In genomic region chr16:2770781-2771111, GRCh38 we compare ENCODE assay signal across 20 cellular contexts. TPM values are rescaled to one million over a fixed set of nuclear protein-coding genes. Genes with fewer than 3 reads are reported as not detected.
DNase-seq lines count a peak whose midpoint lies in the region; ATAC-seq and TF ChIP-seq lines count a peak whose summit lies in the region.
"Had no signal": no experiment of that assay in that cellular context is flagged by ENCODE, and none has a peak within 500 bp of the region (broad histone marks: within the 10 kb centered on the region; RNA-seq: fewer than 3 reads in every experiment).

No MANE protein-coding gene starts in this region.

- peaks cover 0 to 93% (median 0%) of the 10 kb centered on the region in 3 donors for H3K36me3 ChIP-seq in Peyer's patch

- H3K36me3 Mint-ChIP-seq in activated CD4-positive, alpha-beta memory T cell treated with anti-CD3 and anti-CD28 coated beads, Interleukin-2, amount 10 ng/mL, durations not matched to agents 7 days and 5 days (ENCODE audit: low read depth) = peaks cover 76% of the 10 kb centered on the region
- peaks cover 56% of the 10 kb centered on the region for H3K36me3 Mint-ChIP-seq in activated CD4-positive, alpha-beta memory T cell treated with anti-CD3 and anti-CD28 coated beads for 36 hours
- H3K36me3 Mint-ChIP-seq in stimulated activated memory B cell treated with anti-CD40 and anti-IgM and Interleukin-4, amounts not matched to agents 10 μg/mL and 1 μg/mL and 100 μg/mL, for 72 hours = peaks cover 61% of the 10 kb centered on the region

- POLR2A ChIA-PET in activated CD4-positive, alpha-beta memory T cell treated with anti-CD3 and anti-CD28 coated beads, Interleukin-2, amount 10 ng/mL, durations not matched to agents 7 days and 5 days (lab: Charles Lee) = interaction anchor here (4.7 to 8.1 kb wide), 2 partner anchors 18 kb away, joined by 27 to 114 read pairs; partner anchors contain the start of gene SRRM2
- POLR2A ChIA-PET in activated CD4-positive, alpha-beta memory T cell treated with anti-CD3 and anti-CD28 coated beads for 36 hours (lab: Charles Lee) = no interaction called here

- no peak overlapping the region for H3K4me3 ChIP-seq in Peyer's patch
- H3K4me3 ChIP-seq: PC-9, upper lobe of left lung had no signal

- DNase-seq in activated CD4-positive, alpha-beta memory T cell treated with anti-CD3 and anti-CD28 coated beads, Interleukin-2, amount 10 ng/mL, durations not matched to agents 7 days and 5 days = no peak
- DNase-seq in activated CD4-positive, alpha-beta memory T cell treated with anti-CD3 and anti-CD28 coated beads for 36 hours = no peak
- DNase-seq in Peyer's patch = no peak
- DNase-seq in erythroblast (lab: John Stamatoyannopoulos, UW) = peak; percentile 64 to 73
- no peak for DNase-seq in ACHN
- DNase-seq: 8988T; caudate nucleus; CD8-positive, alpha-beta memory T cell; NCI-H146; stimulated activated CD4-positive, alpha-beta T cell treated with anti-CD3 and anti-CD28 coated beads, Interleukin-15, amount 100 ng/mL, for 24 hours; upper lobe of left lung had no signal

- CTCF ChIA-PET in activated CD4-positive, alpha-beta memory T cell treated with anti-CD3 and anti-CD28 coated beads, Interleukin-2, amount 10 ng/mL, durations not matched to agents 7 days and 5 days (lab: Charles Lee) = no interaction called here
- CTCF ChIA-PET in activated CD4-positive, alpha-beta memory T cell treated with anti-CD3 and anti-CD28 coated beads for 36 hours (lab: Charles Lee) = no interaction called here

- H3K27ac ChIP-seq in Peyer's patch = peak overlapping the region in 3 of 4 donors; percentile 59 to 83 (median 82)
- H3K27ac ChIP-seq: KMS-11, PC-9, VCaP had no signal

- H3K27me3 Mint-ChIP-seq in activated CD4-positive, alpha-beta memory T cell treated with anti-CD3 and anti-CD28 coated beads, Interleukin-2, amount 10 ng/mL, durations not matched to agents 7 days and 5 days = no peaks in the 10 kb centered on the region
- no peaks in the 10 kb centered on the region for H3K27me3 Mint-ChIP-seq in activated CD4-positive, alpha-beta memory T cell treated with anti-CD3 and anti-CD28 coated beads for 36 hours
- H3K27me3 Mint-ChIP-seq in stimulated activated memory B cell treated with anti-CD40 and anti-IgM and Interleukin-4, amounts not matched to agents 10 μg/mL and 1 μg/mL and 100 μg/mL, for 72 hours = no peaks in the 10 kb centered on the region
- H3K27me3 Mint-ChIP-seq: activated naive CD4-positive, alpha-beta T cell treated with anti-CD3 and anti-CD28 coated beads, Interleukin-2, amount 50 U/mL, for 24 hours had no signal

- intact Hi-C loops in activated CD4-positive, alpha-beta memory T cell treated with anti-CD3 and anti-CD28 coated beads for 36 hours (cut with micrococcal nuclease) = no loop called here

- H3K27me3 ChIP-seq in Peyer's patch = no peaks in the 10 kb centered on the region
- H3K27me3 ChIP-seq: upper lobe of left lung had no signal

- H3K9me3 ChIP-seq in Peyer's patch = no peaks in the 10 kb centered on the region
- H3K9me3 ChIP-seq: upper lobe of left lung had no signal

- ATAC-seq in stimulated activated memory B cell treated with anti-CD40 and anti-IgM and Interleukin-4, amounts not matched to agents 10 μg/mL and 1 μg/mL and 100 μg/mL, for 72 hours = no peak
- ATAC-seq in HG03342 (IDR thresholded peaks at IDR 0.05; ENCODE audit: unreplicated experiment) (no peak), GM18873 (IDR thresholded peaks at IDR 0.05; ENCODE audit: low FRiP score, unreplicated experiment) (no peak)

- H3K4me1 ChIP-seq in Peyer's patch = peaks cover 0 to 24% (median 2%) of the 10 kb centered on the region in 4 donors

- peaks cover 24% of the 10 kb centered on the region for H3K4me1 Mint-ChIP-seq in activated CD4-positive, alpha-beta memory T cell treated with anti-CD3 and anti-CD28 coated beads, Interleukin-2, amount 10 ng/mL, durations not matched to agents 7 days and 5 days
- H3K4me1 Mint-ChIP-seq in activated CD4-positive, alpha-beta memory T cell treated with anti-CD3 and anti-CD28 coated beads for 36 hours (ENCODE audit: low read depth) = peaks cover 14% of the 10 kb centered on the region
- peaks cover 39% of the 10 kb centered on the region for H3K4me1 Mint-ChIP-seq in stimulated activated memory B cell treated with anti-CD40 and anti-IgM and Interleukin-4, amounts not matched to agents 10 μg/mL and 1 μg/mL and 100 μg/mL, for 72 hours

- no peaks in the 10 kb centered on the region for H3K9me3 Mint-ChIP-seq in activated CD4-positive, alpha-beta memory T cell treated with anti-CD3 and anti-CD28 coated beads, Interleukin-2, amount 10 ng/mL, durations not matched to agents 7 days and 5 days
- no peaks in the 10 kb centered on the region for H3K9me3 Mint-ChIP-seq in activated CD4-positive, alpha-beta memory T cell treated with anti-CD3 and anti-CD28 coated beads for 36 hours
- H3K9me3 Mint-ChIP-seq in stimulated activated memory B cell treated with anti-CD40 and anti-IgM and Interleukin-4, amounts not matched to agents 10 μg/mL and 1 μg/mL and 100 μg/mL, for 72 hours = no peaks in the 10 kb centered on the region
- H3K9me3 Mint-ChIP-seq: activated naive CD4-positive, alpha-beta T cell treated with anti-CD3 and anti-CD28 coated beads, Interleukin-2, amount 50 U/mL, for 24 hours; CD8-positive, alpha-beta memory T cell had no signal

- TF ChIP-seq POLR2A in Peyer's patch (IDR thresholded peaks at IDR 0.05) (no peak), erythroblast (IDR thresholded peaks at IDR 0.05; ENCODE audit: low read length) (no peak)

- TF ChIP-seq CTCF in Peyer's patch (IDR thresholded peaks at IDR 0.05) = no peak

- in situ Hi-C loops in ACHN (cut with HindIII; ENCODE audit: low pct_ligation_motif_present, low pct_unique_long_range_greater_than_20kb, low sequenced_read_pairs) = no loop called here

- peak overlapping the region; percentile 16 for H3K27ac Mint-ChIP-seq in activated CD4-positive, alpha-beta memory T cell treated with anti-CD3 and anti-CD28 coated beads, Interleukin-2, amount 10 ng/mL, durations not matched to agents 7 days and 5 days
- H3K27ac Mint-ChIP-seq in activated CD4-positive, alpha-beta memory T cell treated with anti-CD3 and anti-CD28 coated beads for 36 hours = no peak overlapping the region
- H3K27ac Mint-ChIP-seq in stimulated activated memory B cell treated with anti-CD40 and anti-IgM and Interleukin-4, amounts not matched to agents 10 μg/mL and 1 μg/mL and 100 μg/mL, for 72 hours = peak overlapping the region; percentile 27

- H3K4me3 Mint-ChIP-seq in activated CD4-positive, alpha-beta memory T cell treated with anti-CD3 and anti-CD28 coated beads, Interleukin-2, amount 10 ng/mL, durations not matched to agents 7 days and 5 days = no peak overlapping the region
- no peak overlapping the region for H3K4me3 Mint-ChIP-seq in activated CD4-positive, alpha-beta memory T cell treated with anti-CD3 and anti-CD28 coated beads for 36 hours
- no peak overlapping the region for H3K4me3 Mint-ChIP-seq in stimulated activated memory B cell treated with anti-CD40 and anti-IgM and Interleukin-4, amounts not matched to agents 10 μg/mL and 1 μg/mL and 100 μg/mL, for 72 hours
- H3K4me3 Mint-ChIP-seq: activated naive CD4-positive, alpha-beta T cell treated with anti-CD3 and anti-CD28 coated beads, Interleukin-2, amount 50 U/mL, for 24 hours had no signal

RNA-seq across cellular contexts. Expression of gene ELOB, which starts 6.3 kb away (rescaled TPM):
- total RNA-seq in activated CD4-positive, alpha-beta memory T cell treated with anti-CD3 and anti-CD28 coated beads, Interleukin-2, amount 10 ng/mL, durations not matched to agents 7 days and 5 days = 100 to 1,000 TPM; 141 to 150 TPM
- 100 to 1,000 TPM; 165 to 175 TPM for total RNA-seq in activated CD4-positive, alpha-beta memory T cell treated with anti-CD3 and anti-CD28 coated beads for 36 hours
- 100 to 1,000 TPM in 3 of 4 donors, 10 to 100 TPM in 1; 66.8 to 243 (median 220) TPM for total RNA-seq in Peyer's patch

RNA-seq across cellular contexts. Expression of gene PRSS33, which starts 16.6 kb away (rescaled TPM):
- total RNA-seq in activated CD4-positive, alpha-beta memory T cell treated with anti-CD3 and anti-CD28 coated beads, Interleukin-2, amount 10 ng/mL, durations not matched to agents 7 days and 5 days = not detected
- total RNA-seq in activated CD4-positive, alpha-beta memory T cell treated with anti-CD3 and anti-CD28 coated beads for 36 hours = not detected
- not detected for total RNA-seq in Peyer's patch
- total RNA-seq: kidney epithelial cell, NCI-H460 had no signal

RNA-seq across cellular contexts. Expression of gene SRRM2, which starts 18.3 kb away (rescaled TPM):
- total RNA-seq in activated CD4-positive, alpha-beta memory T cell treated with anti-CD3 and anti-CD28 coated beads, Interleukin-2, amount 10 ng/mL, durations not matched to agents 7 days and 5 days = 100 to 1,000 TPM; 520 to 539 TPM
- total RNA-seq in activated CD4-positive, alpha-beta memory T cell treated with anti-CD3 and anti-CD28 coated beads for 36 hours = 100 to 1,000 TPM; 483 to 526 TPM
- total RNA-seq in Peyer's patch = 1,000 to 10,000 TPM in 3 of 4 donors, 100 to 1,000 TPM in 1; 683 to 3,742 (median 1,673) TPM

RNA-seq across cellular contexts. Expression of gene PRSS41, which starts 27.5 kb away (rescaled TPM):
- total RNA-seq in activated CD4-positive, alpha-beta memory T cell treated with anti-CD3 and anti-CD28 coated beads, Interleukin-2, amount 10 ng/mL, durations not matched to agents 7 days and 5 days = not detected
- not detected for total RNA-seq in activated CD4-positive, alpha-beta memory T cell treated with anti-CD3 and anti-CD28 coated beads for 36 hours
- total RNA-seq in Peyer's patch = not detected
- total RNA-seq: CD8-positive, alpha-beta memory T cell; kidney epithelial cell; NCI-H460; PC-9 had no signal

RNA-seq across cellular contexts. Expression of gene PRSS21, which starts 46.3 kb away (rescaled TPM):
- 1 to 10 TPM; 3.0 to 4.0 TPM for total RNA-seq in activated CD4-positive, alpha-beta memory T cell treated with anti-CD3 and anti-CD28 coated beads, Interleukin-2, amount 10 ng/mL, durations not matched to agents 7 days and 5 days
- total RNA-seq in activated CD4-positive, alpha-beta memory T cell treated with anti-CD3 and anti-CD28 coated beads for 36 hours = 1 to 10 TPM; 4.7 to 6.2 TPM
- total RNA-seq in Peyer's patch = under 1 TPM in 1 of 4 donors, not detected in 3; 0.88 TPM
- total RNA-seq: NCI-H460 had no signal

Comparison
In these comparisons a context has a peak if more than half of its experiments do, and no peak if none do; other contexts are left out.
1. DNase-seq: peak in erythroblast (2 of 2); none in activated CD4-positive, alpha-beta memory T cell treated with anti-CD3 and anti-CD28 coated beads, Interleukin-2, amount 10 ng/mL, durations not matched to agents 7 days and 5 days (single experiment), activated CD4-positive, alpha-beta memory T cell treated with anti-CD3 and anti-CD28 coated beads for 36 hours (single experiment), Peyer's patch (0 of 3) and ACHN (single experiment).